16 cellular contexts compared by ENCODE assay signal in genomic region chr2:238691596-238692491, GRCh38.
"Had no signal": no experiment of that assay in that cellular context is flagged by ENCODE, and none has a peak within 500 bp of the region (broad histone marks: within the 10 kb centered on the region; RNA-seq: fewer than 3 reads in every experiment).

No MANE protein-coding gene starts in this region.

- H3K4me3 Mint-ChIP-seq: activated CD4-positive, alpha-beta memory T cell treated with anti-CD3 and anti-CD28 coated beads for 36 hours; activated naive CD8-positive, alpha-beta T cell; activated T-cell treated with anti-CD3 and anti-CD28 coated beads, Interleukin-2, amount 50 U/mL, for 72 hours; brain; mesothelial cell of epicardium; neural progenitor cell; stimulated activated memory B cell treated with anti-CD40 and anti-IgM and Interleukin-4, amounts not matched to agents 10 μg/mL and 1 μg/mL and 100 μg/mL, for 72 hours had no signal

- H3K9ac ChIP-seq: neural progenitor cell had no signal

- H3K36me3 ChIP-seq: colonic mucosa, neural progenitor cell, pancreas, tibial artery, uterus had no signal

- H2AFZ ChIP-seq: neural progenitor cell had no signal

- H3K9me3 ChIP-seq: colonic mucosa, pancreas, tibial artery, uterus had no signal

- H3K27me3 ChIP-seq: colonic mucosa, neural progenitor cell, pancreas, uterus had no signal

- DNase-seq: activated CD4-positive, alpha-beta memory T cell treated with anti-CD3 and anti-CD28 coated beads for 36 hours; activated CD4-positive, alpha-beta T cell treated with anti-CD3 and anti-CD28 coated beads for 1 hour; activated gamma-delta T cell; activated T-cell treated with anti-CD3 and anti-CD28 coated beads, Interleukin-2, amount 50 U/mL, for 72 hours; central memory CD4-positive, alpha-beta T cell; colonic mucosa; foreskin melanocyte; pancreas had no signal

- H3K9me3 Mint-ChIP-seq: activated CD4-positive, alpha-beta memory T cell treated with anti-CD3 and anti-CD28 coated beads for 36 hours; activated T-cell treated with anti-CD3 and anti-CD28 coated beads, Interleukin-2, amount 50 U/mL, for 72 hours; mesothelial cell of epicardium; neural progenitor cell; stimulated activated memory B cell treated with anti-CD40 and anti-IgM and Interleukin-4, amounts not matched to agents 10 μg/mL and 1 μg/mL and 100 μg/mL, for 72 hours had no signal

- H3K4me1 Mint-ChIP-seq: stimulated activated memory B cell treated with anti-CD40 and anti-IgM and Interleukin-4, amounts not matched to agents 10 μg/mL and 1 μg/mL and 100 μg/mL, for 72 hours had no signal

- H3K4me2 ChIP-seq: neural progenitor cell had no signal

- H3K36me3 Mint-ChIP-seq: activated CD4-positive, alpha-beta memory T cell treated with anti-CD3 and anti-CD28 coated beads for 36 hours; activated naive CD8-positive, alpha-beta T cell; brain; mesothelial cell of epicardium; neural progenitor cell; stimulated activated memory B cell treated with anti-CD40 and anti-IgM and Interleukin-4, amounts not matched to agents 10 μg/mL and 1 μg/mL and 100 μg/mL, for 72 hours had no signal

- H3K27ac Mint-ChIP-seq: activated CD4-positive, alpha-beta memory T cell treated with anti-CD3 and anti-CD28 coated beads for 36 hours; activated naive CD8-positive, alpha-beta T cell; activated T-cell treated with anti-CD3 and anti-CD28 coated beads, Interleukin-2, amount 50 U/mL, for 72 hours; brain; mesothelial cell of epicardium; neural progenitor cell; stimulated activated memory B cell treated with anti-CD40 and anti-IgM and Interleukin-4, amounts not matched to agents 10 μg/mL and 1 μg/mL and 100 μg/mL, for 72 hours had no signal

- H3K4me3 ChIP-seq: colonic mucosa, neural progenitor cell, pancreas, tibial artery, uterus had no signal

- H3K4me1 ChIP-seq: colonic mucosa, neural progenitor cell, pancreas, tibial artery had no signal

- H3K27ac ChIP-seq: colonic mucosa, neural progenitor cell, pancreas, tibial artery, uterus, VCaP had no signal
